11 cellular contexts compared by ENCODE assay signal in genomic region chr14:30657606-30658163, GRCh38. TPM values are rescaled to one million over a fixed set of nuclear protein-coding genes. Genes with fewer than 3 reads are reported as not detected.
DNase-seq lines count a peak whose midpoint lies in the region; ATAC-seq, FAIRE-seq and TF ChIP-seq lines count a peak whose summit lies in the region.
"Had no signal": no experiment of that assay in that cellular context is flagged by ENCODE, and none has a peak within 500 bp of the region (broad histone marks: within the 10 kb centered on the region; RNA-seq: fewer than 3 reads in every experiment).

No MANE protein-coding gene starts in this region.

- no peaks in the 10 kb centered on the region for H3K9me3 ChIP-seq in cardiac muscle cell (ENCODE audit: low read depth)
- H3K9me3 ChIP-seq in OCI-LY1 (ENCODE audit: low read length), result no peaks in the 10 kb centered on the region
- H3K9me3 ChIP-seq in endothelial cell of umbilical vein (replicated peaks; ENCODE audit: control insufficient read depth, insufficient read depth, low read length), result no peaks in the 10 kb centered on the region
- H3K9me3 ChIP-seq in transverse colon, result no peaks in the 10 kb centered on the region

- POLR2A ChIA-PET in endothelial cell of umbilical vein (lab: Charles Lee), result no interaction called here

- ATAC-seq in Right ventricle myocardium superior (ENCODE audit: poor library complexity), result no peak
- ATAC-seq in HG03457 (IDR thresholded peaks at IDR 0.05; ENCODE audit: unreplicated experiment), result no peak
- ATAC-seq: esophagus mucosa had no signal

- CTCF ChIA-PET in endothelial cell of umbilical vein (lab: Charles Lee), result interaction anchor here (0.6 to 2.1 kb wide), 17 partner anchors 9 to 1903 kb away, joined by 3 to 8 read pairs (median 4); partner anchors contain the start of gene SCFD1

- H3K9me1 ChIP-seq in endothelial cell of umbilical vein (replicated peaks; ENCODE audit: control insufficient read depth, extremely low read depth, insufficient read depth, low read length), result no peaks in the 10 kb centered on the region

- H2AFZ ChIP-seq in OCI-LY1 (ENCODE audit: low read length) (no peak overlapping the region), endothelial cell of umbilical vein (ENCODE audit: low read depth, low read length) (no peak overlapping the region)

- in situ Hi-C loops in transverse colon (cut with MboI; ENCODE audit: low pct_ligation_motif_present in 1 of 4, low pct_unique_long_range_greater_than_20kb in 1 of 4, low sequenced_read_pairs in 3 of 4), result loop anchor here in 3 of 4 donors (10.0 to 25.0 kb wide), 3 partner anchors 247 to 705 kb away; no protein-coding TSS in a partner anchor

- no peaks in the 10 kb centered on the region for H3F3A ChIP-seq in OCI-LY1 (ENCODE audit: insufficient read depth, low read length)

- no peaks in the 10 kb centered on the region for H3K79me2 ChIP-seq in OCI-LY1 (ENCODE audit: insufficient read depth, low read length)
- no peaks in the 10 kb centered on the region for H3K79me2 ChIP-seq in endothelial cell of umbilical vein (ENCODE audit: control insufficient read depth, insufficient read depth, low read length)

- WGBS in transverse colon (ENCODE audit: low coverage in 1 of 2), 2 donors, result 34 to 53% methylated on average over 2 of the region's 2 CpGs

- DNase-seq in cardiac muscle cell (ENCODE audit: low read depth in 1 of 2, low spot score in 1 of 2) (peak in 1 of 2 donors; percentile 33), Right ventricle myocardium superior (no peak), endothelial cell of umbilical vein (ENCODE audit: low read depth, low spot score) (peak; percentile 15), transverse colon (no peak), NOMO-1 treated with dmso at 0.1 percent for 144 hours (lab: John Stamatoyannopoulos, UW; ENCODE audit: unreplicated experiment) (no peak)
- DNase-seq in stimulated activated CD4-positive, alpha-beta T cell treated with anti-CD3 and anti-CD28 coated beads, Interleukin-15, amount 100 ng/mL, for 24 hours, result no peak
- DNase-seq: activated gamma-delta T cell treated with Interleukin-2 at 50 U/mL for 16 hours, NCI-H2081 treated with DMSO at 0.1 percent for 48 hours had no signal

- no peak overlapping the region for H3K4me2 ChIP-seq in OCI-LY1 (ENCODE audit: low read length)
- no peak overlapping the region for H3K4me2 ChIP-seq in endothelial cell of umbilical vein (ENCODE audit: insufficient read depth, low read length)

- H4K20me1 ChIP-seq in OCI-LY1 (ENCODE audit: insufficient read depth, low read length) (no peaks in the 10 kb centered on the region), endothelial cell of umbilical vein (replicated peaks; ENCODE audit: control insufficient read depth, extremely low read depth, insufficient read depth, low read length) (no peaks in the 10 kb centered on the region)

- FAIRE-seq in endothelial cell of umbilical vein (lab: Jason Lieb, UNC), result no peak

- H3K36me3 ChIP-seq in cardiac muscle cell (peaks cover 35% of the 10 kb centered on the region), OCI-LY1 (ENCODE audit: insufficient read depth, low read length) (peaks cover 85% of the 10 kb centered on the region), endothelial cell of umbilical vein (ENCODE audit: control insufficient read depth in 2 of 2, extremely low read depth in 1 of 2, insufficient read depth in 2 of 2, low read length in 2 of 2) (peaks cover 0 to 3% of the 10 kb centered on the region in 2 experiments), transverse colon (peaks cover 0 to 16% (median 4%) of the 10 kb centered on the region in 4 donors)

- BruUV-seq in endothelial cell of umbilical vein (replicated peaks; lab: Mats Ljungman, UMichigan), result no TSS peak

- TF ChIP-seq CTCF in cardiac muscle cell (IDR thresholded peaks at IDR 0.05; ENCODE audit: low read depth, low read length), result peak; percentile 38
- peak; percentile 44; the same call in 1 of the 2 replicates for TF ChIP-seq CTCF in OCI-LY1 (IDR thresholded peaks at IDR 0.05; ENCODE audit: low read length)
- peak in 1 of 2 donors; percentile 9 for TF ChIP-seq CTCF in endothelial cell of umbilical vein (IDR thresholded peaks at IDR 0.05; ENCODE audit: extremely low read depth in 1 of 2, insufficient read depth in 1 of 2, low read depth in 1 of 2, low read length in 2 of 2)
- TF ChIP-seq CTCF in transverse colon (IDR thresholded peaks at IDR 0.05), result peak in 3 of 5 experiments; percentile 24 to 41 (median 30)

- no peaks in the 10 kb centered on the region for H3K4me1 ChIP-seq in cardiac muscle cell (ENCODE audit: low read depth)
- no peaks in the 10 kb centered on the region for H3K4me1 ChIP-seq in OCI-LY1 (ENCODE audit: insufficient read depth, low read length, severe bottlenecking)
- no peaks in the 10 kb centered on the region for H3K4me1 ChIP-seq in endothelial cell of umbilical vein (ENCODE audit: control insufficient read depth, extremely low read depth, insufficient read depth, low read length)
- H3K4me1 ChIP-seq in transverse colon, result peaks cover 0 to 17% (median 0%) of the 10 kb centered on the region in 4 donors

- intact Hi-C loops in Right ventricle myocardium superior (cut with DNase I), result no loop called here
- intact Hi-C loops in endothelial cell of umbilical vein (cut with micrococcal nuclease), result loop anchor here (1.0 to 10.0 kb wide), 3 partner anchors 249 to 697 kb away; no protein-coding TSS in a partner anchor
- intact Hi-C loops in transverse colon (cut with DNase I; ENCODE audit: low total_unique reads), result no loop called here

- dilution Hi-C loops in endothelial cell of umbilical vein (cut with MboI; ENCODE audit: extremely low pct_ligation_motif_present, low sequenced_read_pairs), result no loop called here

- no peaks in the 10 kb centered on the region for H3K27me3 ChIP-seq in cardiac muscle cell
- no peaks in the 10 kb centered on the region for H3K27me3 ChIP-seq in OCI-LY1 (ENCODE audit: insufficient read depth, low read length)
- H3K27me3 ChIP-seq in endothelial cell of umbilical vein (ENCODE audit: control insufficient read depth in 2 of 2, insufficient read depth in 2 of 2, low read length in 2 of 2), result no peaks in the 10 kb centered on the region
- H3K27me3 ChIP-seq in transverse colon, result no peaks in the 10 kb centered on the region

- H3K27ac ChIP-seq in cardiac muscle cell, result no peak overlapping the region
- no peak overlapping the region for H3K27ac ChIP-seq in OCI-LY1 (ENCODE audit: low read depth, low read length, poor library complexity, severe bottlenecking)
- no peak overlapping the region for H3K27ac ChIP-seq in endothelial cell of umbilical vein (ENCODE audit: insufficient read depth, low read depth, low read length)
- H3K27ac ChIP-seq in transverse colon, result no peak overlapping the region

- no peak overlapping the region for H3K4me3 ChIP-seq in cardiac muscle cell
- H3K4me3 ChIP-seq in OCI-LY1 (ENCODE audit: low read depth, low read length, poor library complexity, severe bottlenecking), result no peak overlapping the region
- H3K4me3 ChIP-seq in endothelial cell of umbilical vein (replicated peaks in 1 of 3; ENCODE audit: insufficient read depth in 1 of 3, low read depth in 1 of 3, low read length in 3 of 3), result no peak overlapping the region
- H3K4me3 ChIP-seq in transverse colon, result no peak overlapping the region

- TF ChIP-seq EP300 in transverse colon (IDR thresholded peaks at IDR 0.05; ENCODE audit: low read depth), result no peak

- TF ChIP-seq POLR2A in endothelial cell of umbilical vein (IDR thresholded peaks at IDR 0.05; ENCODE audit: low read depth, low read length) (no peak), transverse colon (IDR thresholded peaks at IDR 0.05) (no peak)

- H3K9me2 ChIP-seq in OCI-LY1 (ENCODE audit: low read depth, low read length), result no peaks in the 10 kb centered on the region

- H3K9ac ChIP-seq in OCI-LY1 (ENCODE audit: low read length), result no peak overlapping the region
- H3K9ac ChIP-seq in endothelial cell of umbilical vein (replicated peaks; ENCODE audit: extremely low read depth, insufficient read depth, low read length), result no peak overlapping the region

TF ChIP-seq in endothelial cell of umbilical vein, 7 proteins besides CTCF, POLR2A, EP300 and RAD21:
- TF ChIP-seq FOS (IDR thresholded peaks at IDR 0.05; ENCODE audit: borderline replicate concordance, insufficient read depth, low read length), result no peak
- no peak for TF ChIP-seq POLR2AphosphoS5 (IDR thresholded peaks at IDR 0.05; ENCODE audit: insufficient read depth, low read depth, low read length)
- TF ChIP-seq, protein P1, sequence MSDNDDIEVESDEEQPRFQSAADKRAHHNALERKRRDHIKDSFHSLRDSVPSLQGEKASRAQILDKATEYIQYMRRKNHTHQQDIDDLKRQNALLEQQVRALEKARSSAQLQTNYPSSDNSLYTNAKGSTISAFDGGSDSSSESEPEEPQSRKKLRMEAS (IDR thresholded peaks at IDR 0.05; ENCODE audit: insufficient read depth, insufficient read length), result no peak
- no peak for TF ChIP-seq EZH2 (IDR thresholded peaks at IDR 0.05; ENCODE audit: borderline replicate concordance, low read depth, low read length, severe bottlenecking)
- TF ChIP-seq JUN (IDR thresholded peaks at IDR 0.05; ENCODE audit: borderline replicate concordance, insufficient read depth, insufficient read length, low read depth), result no peak
- no peak for TF ChIP-seq MYC (IDR thresholded peaks at IDR 0.05; ENCODE audit: low read depth, low read length)
- no peak for TF ChIP-seq GATA2 (IDR thresholded peaks at IDR 0.05; ENCODE audit: insufficient read depth, insufficient read length, low read depth, low read length)

RNA-seq across cellular contexts. Expression of gene SCFD1, which starts 35.6 kb away (rescaled TPM):
- total RNA-seq in cardiac muscle cell (48.4 and 51.7 TPM in 2 replicates), Right ventricle myocardium superior (35.5 TPM), endothelial cell of umbilical vein (50.4 and 59.9 TPM in 2 replicates), transverse colon (100 to 1,000 TPM in 2 of 4 donors, 10 to 100 TPM in 2; 43.4 to 128 (median 84.3) TPM)
- polyA plus RNA-seq in cardiac muscle cell (76.3 and 86.6 TPM in 2 replicates), endothelial cell of umbilical vein (17.5 and 21.3 TPM in 2 replicates)
- polyA plus RNA-seq in endothelial cell of umbilical vein (2011; cell fraction: cytosol; rRNA removed), result 24.6 and 24.7 TPM in 2 replicates
- 76.9 and 91.5 TPM in 2 replicates for polyA plus RNA-seq in endothelial cell of umbilical vein (2011; cell fraction: nucleus; rRNA removed)
- polyA plus RNA-seq in endothelial cell of umbilical vein (2012), result 29.8 and 43.8 TPM in 2 replicates
- polyA minus RNA-seq in endothelial cell of umbilical vein, result 43.8 and 46.9 TPM in 2 replicates
- 35.7 TPM for polyA minus RNA-seq in endothelial cell of umbilical vein (2011; cell fraction: cytosol; rRNA and poly(A)+ RNA removed)
- polyA minus RNA-seq in endothelial cell of umbilical vein (2011; cell fraction: nucleus; rRNA and poly(A)+ RNA removed), result 141 and 215 TPM in 2 replicates
